In genomic region chr13:98103942-98104880, GRCh38 we compare ENCODE assay signal across 10 cellular contexts. TPM values are rescaled to one million over a fixed set of nuclear protein-coding genes. Genes with fewer than 3 reads are reported as not detected.
A peak's percentile ranks its signal among the peaks of the same experiment; 100 is the strongest.
DNase-seq lines count a peak whose midpoint lies in the region; TF ChIP-seq lines count a peak whose summit lies in the region.
"Had no signal": no experiment of that assay in that cellular context is flagged by ENCODE, and none has a peak within 500 bp of the region (broad histone marks: within the 10 kb centered on the region; RNA-seq: fewer than 3 reads in every experiment).

No MANE protein-coding gene starts in this region.

- CTCF ChIA-PET in RWPE1 (lab: Yijun Ruan, JAX), result no interaction called here

- H3K27me3 ChIP-seq in H9 (ENCODE audit: insufficient read depth, low read length), result no peaks in the 10 kb centered on the region
- H3K27me3 ChIP-seq in fibroblast of lung (ENCODE audit: control insufficient read depth, insufficient read depth, low read length), result no peaks in the 10 kb centered on the region
- H3K27me3 ChIP-seq: SJSA1 had no signal

- H3K4me3 ChIP-seq in fibroblast of lung (replicated peaks in 1 of 4; ENCODE audit: control extremely low read depth in 1 of 4, insufficient read depth in 1 of 4, low read depth in 3 of 4, low read length in 4 of 4), result no peak overlapping the region
- H3K4me3 ChIP-seq: SJSA1 had no signal

- no peak overlapping the region for H3K4ac ChIP-seq in H9 (ENCODE audit: low read depth, low read length)

- no peaks in the 10 kb centered on the region for H3K9me3 ChIP-seq in H9 (ENCODE audit: control insufficient read depth, low read depth, low read length)
- no peaks in the 10 kb centered on the region for H3K9me3 ChIP-seq in fibroblast of lung (ENCODE audit: control insufficient read depth, insufficient read depth, low read depth, low read length)
- H3K9me3 ChIP-seq: SJSA1 had no signal

- no peak overlapping the region for H2AK5ac ChIP-seq in H9 (ENCODE audit: insufficient read length, low read length)

- H3K79me2 ChIP-seq in H9 (ENCODE audit: insufficient read depth, low read length) (no peaks in the 10 kb centered on the region), fibroblast of lung (ENCODE audit: control insufficient read depth, insufficient read depth, low read length) (no peaks in the 10 kb centered on the region)

- H3K27ac Mint-ChIP-seq in H9, result no peak overlapping the region
- H3K27ac Mint-ChIP-seq in osteocyte (ENCODE audit: unreplicated experiment), result no peak overlapping the region
- H3K27ac Mint-ChIP-seq: activated naive CD4-positive, alpha-beta T cell treated with anti-CD3 and anti-CD28 coated beads, Interleukin-2, amount 50 U/mL, for 24 hours had no signal

- no peak overlapping the region for H2BK120ac ChIP-seq in H9 (ENCODE audit: low read depth, low read length, poor library complexity, severe bottlenecking)

- H3K14ac ChIP-seq in H9 (ENCODE audit: insufficient read depth, low read length), result no peak overlapping the region

- POLR2A ChIA-PET in RWPE1 (lab: Yijun Ruan, JAX; ENCODE audit: low non-redundant PET), result no interaction called here

- H2AFZ ChIP-seq in H9 (ENCODE audit: low read length), result no peak overlapping the region
- no peak overlapping the region for H2AFZ ChIP-seq in fibroblast of lung (ENCODE audit: low read length)

- H2BK15ac ChIP-seq in H9 (ENCODE audit: low read depth, low read length), result no peak overlapping the region

- no peak overlapping the region for H3K9ac ChIP-seq in H9 (ENCODE audit: extremely low read depth, insufficient read length, low read length)
- no peak overlapping the region for H3K9ac ChIP-seq in fibroblast of lung (ENCODE audit: insufficient read depth, low read length)

- no peaks in the 10 kb centered on the region for H4K20me1 ChIP-seq in H9 (ENCODE audit: control insufficient read depth, insufficient read depth, insufficient read length)
- no peaks in the 10 kb centered on the region for H4K20me1 ChIP-seq in fibroblast of lung (ENCODE audit: control insufficient read depth, extremely low read depth, insufficient read depth, low read length)

- H3K23ac ChIP-seq in H9 (ENCODE audit: insufficient read length, low read depth, low read length), result no peak overlapping the region

- H2BK5ac ChIP-seq in H9 (ENCODE audit: insufficient read length, low read length), result no peak overlapping the region

- H3K9me3 Mint-ChIP-seq in H9, result peaks cover 8 to 25% of the 10 kb centered on the region in 2 experiments
- peaks cover 5% of the 10 kb centered on the region for H3K9me3 Mint-ChIP-seq in osteocyte (ENCODE audit: unreplicated experiment)
- H3K9me3 Mint-ChIP-seq: activated naive CD4-positive, alpha-beta T cell treated with anti-CD3 and anti-CD28 coated beads, Interleukin-2, amount 50 U/mL, for 24 hours had no signal

- H3K36me3 Mint-ChIP-seq in H9 (ENCODE audit: insufficient read depth in 1 of 3, low read depth in 3 of 3) (peaks cover 6 to 27% (median 6%) of the 10 kb centered on the region in 3 experiments), osteocyte (ENCODE audit: unreplicated experiment) (no peaks in the 10 kb centered on the region)
- H3K36me3 Mint-ChIP-seq: activated naive CD4-positive, alpha-beta T cell treated with anti-CD3 and anti-CD28 coated beads, Interleukin-2, amount 50 U/mL, for 24 hours had no signal

- peak; percentile 36 for DNase-seq in H9
- DNase-seq in RWPE1 (ENCODE audit: low spot score), result peak; percentile 28
- DNase-seq in fibroblast of lung (ENCODE audit: low read depth in 2 of 2), result peak in 1 of 2 donors; percentile 23
- no peak for DNase-seq in osteocyte (ENCODE audit: extremely low spot score, unreplicated experiment)
- no peak for DNase-seq in NCI-H187 (lab: John Stamatoyannopoulos, UW)
- DNase-seq in NCI-H510A treated with DMSO at 0.1 percent for 48 hours (lab: John Stamatoyannopoulos, UW), result no peak
- DNase-seq in activated CD8-positive, alpha-beta memory T cell treated with anti-CD3 and anti-CD28 coated beads, Interleukin-2, amount 50 U/mL, for 4 hours, result no peak
- DNase-seq: stimulated activated CD4-positive, alpha-beta T cell treated with anti-CD3 and anti-CD28 coated beads, Interleukin-12 subunit alpha, Interleukin-12 subunit beta, amount 100 ng/mL, for 4 hours had no signal

- H3K18ac ChIP-seq in H9 (ENCODE audit: insufficient read length, low read depth, low read length), result no peak overlapping the region

- H3T11ph ChIP-seq in H9 (ENCODE audit: low read length), result no peak overlapping the region

- WGBS in H9 (ENCODE audit: extremely low coverage, insufficient read length, low lambda C conversion rate), result no CpG with 5 or more reads among the region's 10 CpGs

- peak; percentile 45 for TF ChIP-seq CTCF in H9 (conservative IDR thresholded peaks at IDR 0.05)
- no peak for TF ChIP-seq CTCF in RWPE1 (conservative IDR thresholded peaks at IDR 0.05; ENCODE audit: low read depth)
- peak; percentile 30 to 39 for TF ChIP-seq CTCF in fibroblast of lung (conservative IDR thresholded peaks at IDR 0.05 in 1 of 2, IDR thresholded peaks at IDR 0.05 in 1 of 2; ENCODE audit: low read depth in 1 of 2, low read length in 2 of 2)
- TF ChIP-seq CTCF in osteocyte (IDR thresholded peaks at IDR 0.05), result peak; percentile 38

- H3K79me1 ChIP-seq in H9 (ENCODE audit: insufficient read depth, low read depth, low read length, poor library complexity, severe bottlenecking), result no peaks in the 10 kb centered on the region

- no peaks in the 10 kb centered on the region for H3K23me2 ChIP-seq in H9 (ENCODE audit: insufficient read length, low read depth, low read length, poor library complexity, severe bottlenecking)

- no peak overlapping the region for H4K91ac ChIP-seq in H9 (ENCODE audit: insufficient read length, low read depth, low read length)

- no peak overlapping the region for H3K4me2 ChIP-seq in H9 (ENCODE audit: insufficient read depth, insufficient read length, low read length)
- H3K4me2 ChIP-seq in fibroblast of lung (ENCODE audit: extremely low read depth, insufficient read depth, low read length), result no peak overlapping the region

- H3K4me1 ChIP-seq in H9 (ENCODE audit: insufficient read depth, low read length) (no peaks in the 10 kb centered on the region), fibroblast of lung (ENCODE audit: control insufficient read depth, extremely low read depth, insufficient read depth, low read length) (no peaks in the 10 kb centered on the region)
- H3K4me1 ChIP-seq: SJSA1 had no signal

- H2BK12ac ChIP-seq in H9 (ENCODE audit: insufficient read length, low read depth, low read length), result no peak overlapping the region

- H3K27ac ChIP-seq in H9 (ENCODE audit: insufficient read length, low read depth, low read length) (no peak overlapping the region), RWPE1 (no peak overlapping the region), fibroblast of lung (ENCODE audit: insufficient read depth, low read length) (no peak overlapping the region)
- H3K27ac ChIP-seq: SJSA1 had no signal

- H3K4me3 Mint-ChIP-seq in H9 (no peak overlapping the region), osteocyte (ENCODE audit: unreplicated experiment) (no peak overlapping the region)
- H3K4me3 Mint-ChIP-seq: activated naive CD4-positive, alpha-beta T cell treated with anti-CD3 and anti-CD28 coated beads, Interleukin-2, amount 50 U/mL, for 24 hours had no signal

- no peak overlapping the region for H3K56ac ChIP-seq in H9 (ENCODE audit: insufficient read length, low read depth, low read length)

- no peak overlapping the region for H2BK20ac ChIP-seq in H9 (ENCODE audit: low read depth, low read length, poor library complexity, severe bottlenecking)

- no peak overlapping the region for H4K8ac ChIP-seq in H9 (replicated peaks; ENCODE audit: insufficient read length, low read depth, low read length)

- no peak overlapping the region for H4K5ac ChIP-seq in H9 (ENCODE audit: insufficient read length, low read depth, low read length)

- H3K27me3 Mint-ChIP-seq in H9 (ENCODE audit: low read depth) (peaks cover 2% of the 10 kb centered on the region), osteocyte (ENCODE audit: unreplicated experiment) (no peaks in the 10 kb centered on the region)

- no peaks in the 10 kb centered on the region for H3K36me3 ChIP-seq in fibroblast of lung (ENCODE audit: control insufficient read depth, insufficient read depth, low read length)
- H3K36me3 ChIP-seq: SJSA1 had no signal

- H3K4me1 Mint-ChIP-seq in H9 (peaks cover 15 to 18% of the 10 kb centered on the region in 2 experiments), osteocyte (ENCODE audit: unreplicated experiment) (peaks cover 14% of the 10 kb centered on the region)
- H3K4me1 Mint-ChIP-seq: activated naive CD4-positive, alpha-beta T cell treated with anti-CD3 and anti-CD28 coated beads, Interleukin-2, amount 50 U/mL, for 24 hours had no signal

RNA-seq across cellular contexts. Expression of gene FARP1, which starts 38.7 kb away (rescaled TPM):
- total RNA-seq in H9 (2021) (95.9 and 97.4 TPM in 2 replicates), fibroblast of lung (21.6 and 50.9 TPM in 2 replicates), osteocyte (347 and 357 TPM in 2 replicates)
- polyA plus RNA-seq in fibroblast of lung, result 114 and 199 TPM in 2 replicates
- polyA plus RNA-seq in fibroblast of lung (2012), result 127 and 245 TPM in 2 replicates
- polyA minus RNA-seq in fibroblast of lung (ENCODE audit: low replicate concordance), result 98.0 and 174 TPM in 2 replicates

Comparison
In these comparisons a context has a peak if more than half of its experiments do, and no peak if none do; other contexts are left out.
1. DNase-seq: peak in H9 (single experiment) and RWPE1 (single experiment); none in osteocyte (single experiment), NCI-H187 (0 of 2), NCI-H510A treated with DMSO at 0.1 percent for 48 hours (single experiment) and activated CD8-positive, alpha-beta memory T cell treated with anti-CD3 and anti-CD28 coated beads, Interleukin-2, amount 50 U/mL, for 4 hours (single experiment).